Comparison of ENCODE assay signal across 27 cellular contexts in genomic region chr3:56357266-56357665, GRCh38.
DNase-seq lines count a peak whose midpoint lies in the region; ATAC-seq and TF ChIP-seq lines count a peak whose summit lies in the region.
"Had no signal": no experiment of that assay in that cellular context is flagged by ENCODE, and none has a peak within 500 bp of the region (broad histone marks: within the 10 kb centered on the region; RNA-seq: fewer than 3 reads in every experiment).

No MANE protein-coding gene starts in this region.

- no peak for TF ChIP-seq CTCF in mucosa of descending colon (IDR thresholded peaks at IDR 0.05)

- DNase-seq in DMS53 (lab: John Stamatoyannopoulos, UW) (peak; percentile 50), DMS53 treated with DMSO at 0.1 percent for 48 hours (lab: John Stamatoyannopoulos, UW; ENCODE audit: unreplicated experiment) (no peak), HEK293T (ENCODE audit: extremely low spot score) (peak; percentile 11), glomerular visceral epithelial cell (ENCODE audit: extremely low spot score) (peak; percentile 41), mucosa of descending colon (no peak), HPDE6-E6E7 (ENCODE audit: extremely low spot score) (no peak)
- DNase-seq: 8988T; activated CD4-positive, CD25-positive, alpha-beta regulatory T cell treated with anti-CD3 and anti-CD28 coated beads, Interleukin-2, amount 50 U/mL, for 72 hours; activated CD8-positive, alpha-beta T cell treated with anti-CD3 and anti-CD28 coated beads for 36 hours; activated T-cell treated with anti-CD3 and anti-CD28 coated beads, Interleukin-2, amount 50 U/mL, for 24 hours; adrenal gland; AML-193; CD8-positive, alpha-beta T cell; EL; head of caudate nucleus; KBM-7; NCI-H1436 treated with DMSO at 0.1 percent for 48 hours; NCI-H82; nucleus accumbens; OCI-M1; Right ventricle myocardium superior; stimulated activated CD4-positive, alpha-beta T cell treated with anti-CD3 and anti-CD28 coated beads, Interleukin-4, amount 100 ng/mL, for 24 hours; stimulated activated naive CD8-positive, alpha-beta T cell treated with anti-CD3 and anti-CD28 coated beads, Interleukin-15, amount 100 ng/mL, for 72 hours had no signal

- H3K9me3 ChIP-seq in mucosa of descending colon: no peaks in the 10 kb centered on the region
- H3K9me3 ChIP-seq: adrenal gland, tibial nerve had no signal

- ATAC-seq in mucosa of descending colon: peak; percentile 60
- no peak for ATAC-seq in GM21825 (IDR thresholded peaks at IDR 0.05; ENCODE audit: unreplicated experiment)
- no peak for ATAC-seq in HG02938 (IDR thresholded peaks at IDR 0.05; ENCODE audit: unreplicated experiment)
- ATAC-seq: activated CD8-positive, alpha-beta T cell treated with anti-CD3 and anti-CD28 coated beads for 36 hours; CD8-positive, alpha-beta T cell; stimulated activated naive CD8-positive, alpha-beta T cell treated with anti-CD3 and anti-CD28 coated beads, Interleukin-15, amount 100 ng/mL, for 72 hours had no signal

- CTCF ChIA-PET in HEK293T (lab: Yijun Ruan, JAX): interaction anchor here (2.3 kb wide), 1 partner anchor 10 kb away, joined by 8 read pairs; no protein-coding TSS in a partner anchor

- POLR2A ChIA-PET in HEK293T (lab: Yijun Ruan, JAX): no interaction called here

- H3K4me1 ChIP-seq in mucosa of descending colon (ENCODE audit: low read depth): no peaks in the 10 kb centered on the region
- H3K4me1 ChIP-seq: adrenal gland, tibial nerve had no signal

- no peaks in the 10 kb centered on the region for H3K36me3 ChIP-seq in mucosa of descending colon (ENCODE audit: low read depth)
- H3K36me3 ChIP-seq: adrenal gland, tibial nerve had no signal

- H3K4me3 ChIP-seq in mucosa of descending colon: no peak overlapping the region
- H3K4me3 ChIP-seq: adrenal gland, lung, tibial nerve had no signal

- intact Hi-C loops in mucosa of descending colon (cut with DNase I, micrococcal nuclease): no loop called here

TF ChIP-seq in HEK293T, 16 proteins besides CTCF, POLR2A, EP300 and RAD21:
- TF ChIP-seq FOXM1 (IDR thresholded peaks at IDR 0.05; ENCODE audit: borderline replicate concordance) (no peak), L3MBTL2 (conservative IDR thresholded peaks at IDR 0.05) (no peak), FOXA1 (IDR thresholded peaks at IDR 0.05) (no peak), ZNF384 (IDR thresholded peaks at IDR 0.05) (no peak)

Comparison
In these comparisons a context has a peak if more than half of its experiments do, and no peak if none do; other contexts are left out.
1. DNase-seq: peak in DMS53 (single experiment), HEK293T (single experiment) and glomerular visceral epithelial cell (single experiment); none in DMS53 treated with DMSO at 0.1 percent for 48 hours (single experiment), mucosa of descending colon (0 of 3) and HPDE6-E6E7 (single experiment).